9 cellular contexts compared by ENCODE assay signal in the genomic region with DNA sequence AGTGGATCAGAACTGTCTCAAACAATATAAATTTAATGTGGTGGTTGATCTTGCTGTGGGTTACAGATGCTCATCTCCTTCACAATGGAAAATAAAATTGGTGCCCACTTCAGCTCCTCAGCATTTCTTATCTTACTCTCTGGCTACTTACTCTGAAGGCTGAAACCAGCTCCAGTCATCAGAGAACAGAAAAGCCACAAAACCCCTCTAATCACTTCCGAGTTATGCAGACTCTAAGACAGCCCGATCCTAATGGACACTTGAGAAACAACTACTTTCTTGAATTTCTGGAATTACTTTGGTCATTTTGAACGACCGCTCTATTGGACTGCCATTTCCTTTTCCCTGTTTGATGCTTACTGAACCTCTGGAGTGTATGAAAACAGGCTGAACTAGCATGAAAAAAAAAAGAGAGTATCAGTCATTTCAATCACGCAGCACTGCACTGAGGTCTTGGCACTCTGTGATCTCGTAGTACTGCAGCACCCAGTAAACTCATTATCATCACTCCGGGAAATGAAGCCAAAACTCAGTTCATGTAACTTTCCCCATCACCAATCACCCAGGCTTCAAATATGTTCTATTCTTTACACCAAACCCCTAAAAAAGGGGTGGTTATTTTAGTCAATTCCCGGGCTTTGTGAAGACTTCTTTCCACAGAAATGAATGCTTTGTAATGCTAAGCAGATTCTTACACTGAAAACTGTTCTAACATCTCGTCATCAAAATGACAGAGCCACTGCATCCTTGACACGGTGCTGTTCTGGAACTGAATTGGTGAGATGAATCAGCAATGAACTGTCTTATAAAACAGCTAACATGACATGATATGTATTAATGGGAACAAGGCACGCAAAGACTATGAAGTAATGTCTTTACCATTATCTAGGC. TPM values are rescaled to one million over a fixed set of nuclear protein-coding genes. Genes with fewer than 3 reads are reported as not detected.
DNase-seq lines count a peak whose midpoint lies in the region; ATAC-seq and TF ChIP-seq lines count a peak whose summit lies in the region.
"Had no signal": no experiment of that assay in that cellular context is flagged by ENCODE, and none has a peak within 500 bp of the region (broad histone marks: within the 10 kb centered on the region; RNA-seq: fewer than 3 reads in every experiment).

No MANE protein-coding gene starts in this region.

- peaks cover 7 to 31% of the 10 kb centered on the region in 2 donors for H3K4me1 ChIP-seq in naive thymus-derived CD4-positive, alpha-beta T cell (ENCODE audit: control insufficient read depth in 2 of 2, insufficient read depth in 2 of 2, low read length in 2 of 2)

- no peaks in the 10 kb centered on the region for H3K27me3 ChIP-seq in CD4-positive, alpha-beta T cell (ENCODE audit: control insufficient read depth, insufficient read depth, low read length)
- no peaks in the 10 kb centered on the region for H3K27me3 ChIP-seq in naive thymus-derived CD4-positive, alpha-beta T cell (ENCODE audit: control insufficient read depth in 2 of 2, insufficient read depth in 2 of 2, low read length in 2 of 2)

- no peaks in the 10 kb centered on the region for H3K9me3 ChIP-seq in CD4-positive, alpha-beta T cell (ENCODE audit: control insufficient read depth, low read length)
- H3K9me3 ChIP-seq in naive thymus-derived CD4-positive, alpha-beta T cell (ENCODE audit: control insufficient read depth in 2 of 3, low read length in 3 of 3), result no peaks in the 10 kb centered on the region

- H3K27ac Mint-ChIP-seq in CD4-positive, alpha-beta T cell, result peak overlapping the region; percentile 69
- H3K27ac Mint-ChIP-seq in naive thymus-derived CD4-positive, alpha-beta T cell, result peak overlapping the region in 3 of 9 donors; percentile 5 to 44 (median 14)

- CTCF ChIA-PET in CD4-positive, alpha-beta T cell (lab: Charles Lee), result interaction anchor here (1.1 kb wide), 1 partner anchor 19 kb away, joined by 5 read pairs; no protein-coding TSS in a partner anchor
- CTCF ChIA-PET in naive thymus-derived CD4-positive, alpha-beta T cell (lab: Charles Lee), result no interaction called here

- H3K4me3 Mint-ChIP-seq in CD4-positive, alpha-beta T cell, result peak overlapping the region; percentile 67
- peak overlapping the region in 3 of 10 donors; percentile 3 to 21 (median 15) for H3K4me3 Mint-ChIP-seq in naive thymus-derived CD4-positive, alpha-beta T cell

- intact Hi-C loops in CD4-positive, alpha-beta T cell (cut with DNase I, micrococcal nuclease), result loop anchor here in 1 of 2 experiments (5.0 kb wide), 1 partner anchor 53 kb away; a partner anchor contains a TSS
- intact Hi-C loops in naive thymus-derived CD4-positive, alpha-beta T cell (cut with micrococcal nuclease), result loop anchor here in 1 of 2 donors (2.0 to 5.0 kb wide), 5 partner anchors 19 to 323 kb away; a partner anchor contains a TSS

- TF ChIP-seq CTCF in CD4-positive, alpha-beta T cell (IDR thresholded peaks at IDR 0.05), result no peak

- POLR2A ChIA-PET in CD4-positive, alpha-beta T cell (lab: Charles Lee), result no interaction called here
- POLR2A ChIA-PET in naive thymus-derived CD4-positive, alpha-beta T cell (lab: Charles Lee), result no interaction called here

- H3K27me3 Mint-ChIP-seq in CD4-positive, alpha-beta T cell, result no peaks in the 10 kb centered on the region
- H3K27me3 Mint-ChIP-seq in naive thymus-derived CD4-positive, alpha-beta T cell, result no peaks in the 10 kb centered on the region

- peaks cover 71% of the 10 kb centered on the region for H3K4me1 Mint-ChIP-seq in CD4-positive, alpha-beta T cell (ENCODE audit: low read depth)
- H3K4me1 Mint-ChIP-seq in naive thymus-derived CD4-positive, alpha-beta T cell, result peaks cover 23 to 55% (median 54%) of the 10 kb centered on the region in 7 donors

- H3K27ac ChIP-seq in CD4-positive, alpha-beta T cell (ENCODE audit: low read depth, low read length), result no peak overlapping the region
- H3K27ac ChIP-seq in angular gyrus (ENCODE audit: low read depth, low read length), result peak overlapping the region; percentile 23
- H3K27ac ChIP-seq in naive thymus-derived CD4-positive, alpha-beta T cell (ENCODE audit: low read depth, low read length), result no peak overlapping the region

- DNase-seq in CD4-positive, alpha-beta T cell, result no peak
- no peak for DNase-seq in naive thymus-derived CD4-positive, alpha-beta T cell
- DNase-seq in NCI-H2107 (lab: John Stamatoyannopoulos, UW), result no peak
- no peak for DNase-seq in kidney glomerular epithelial cell (lab: John Stamatoyannopoulos, UW)
- no peak for DNase-seq in NK-92 (lab: John Stamatoyannopoulos, UW; ENCODE audit: unreplicated experiment)
- DNase-seq: NCI-H187 had no signal

- H3K4me3 ChIP-seq in naive thymus-derived CD4-positive, alpha-beta T cell (ENCODE audit: low read length), result no peak overlapping the region

- peaks cover 24% of the 10 kb centered on the region for H3K36me3 Mint-ChIP-seq in CD4-positive, alpha-beta T cell (ENCODE audit: low read depth)
- peaks cover 5 to 42% (median 16%) of the 10 kb centered on the region in 5 donors for H3K36me3 Mint-ChIP-seq in naive thymus-derived CD4-positive, alpha-beta T cell

- peaks cover 4% of the 10 kb centered on the region for H3K9me3 Mint-ChIP-seq in CD4-positive, alpha-beta T cell
- peaks cover 0 to 27% (median 6%) of the 10 kb centered on the region in 11 donors for H3K9me3 Mint-ChIP-seq in naive thymus-derived CD4-positive, alpha-beta T cell

- no peaks in the 10 kb centered on the region for H3K36me3 ChIP-seq in naive thymus-derived CD4-positive, alpha-beta T cell (ENCODE audit: control insufficient read depth in 2 of 3, insufficient read depth in 3 of 3, low read length in 3 of 3)

- ATAC-seq in CD4-positive, alpha-beta T cell (ENCODE audit: poor library complexity), result peak; percentile 57
- ATAC-seq in GM18867 (IDR thresholded peaks at IDR 0.05; ENCODE audit: unreplicated experiment), result peak; percentile 62
- peak; percentile 42 for ATAC-seq in naive thymus-derived CD4-positive, alpha-beta T cell
- ATAC-seq: HepG2 had no signal

RNA-seq across cellular contexts. Expression of a gene that starts 54.5 kb away (rescaled TPM):
- 1 to 10 TPM; 1.8 to 2.8 TPM for total RNA-seq in CD4-positive, alpha-beta T cell
- total RNA-seq in naive thymus-derived CD4-positive, alpha-beta T cell, result 10 to 100 TPM in 3 of 5 experiments, 1 to 10 TPM in 2; 3.3 to 31.6 (median 10.9) TPM
- polyA plus RNA-seq in naive thymus-derived CD4-positive, alpha-beta T cell, result 1 to 10 TPM; 6.8 to 7.8 TPM
